In genomic region chr6:70666726-70667125, GRCh38 we compare ENCODE assay signal across 1 cellular context.
TF ChIP-seq lines count a peak whose summit lies in the region.

No MANE protein-coding gene starts in this region.

TF ChIP-seq in HepG2, 621 proteins besides CTCF, POLR2A, EP300 and RAD21:
- TF ChIP-seq ZNF503 (CRISPR knock-in tag; IDR thresholded peaks at IDR 0.05) (no peak), STAT5B (CRISPR knock-in tag; IDR thresholded peaks at IDR 0.05) (no peak), CC2D1A (CRISPR knock-in tag; IDR thresholded peaks at IDR 0.05) (no peak), RBM22 (optimal IDR thresholded peaks at IDR 0.05; ENCODE audit: low read length) (no peak), SNAI1 (CRISPR knock-in tag; IDR thresholded peaks at IDR 0.05; ENCODE audit: borderline replicate concordance) (no peak), ZNF720 (CRISPR knock-in tag; IDR thresholded peaks at IDR 0.05) (no peak), RFXANK (CRISPR knock-in tag; IDR thresholded peaks at IDR 0.05) (no peak), CENPX (CRISPR knock-in tag; IDR thresholded peaks at IDR 0.05) (no peak), FOXK1 (CRISPR knock-in tag; IDR thresholded peaks at IDR 0.05; ENCODE audit: borderline replicate concordance, low read depth) (no peak), RELA (CRISPR knock-in tag; IDR thresholded peaks at IDR 0.05) (no peak), RBFOX2 (IDR thresholded peaks at IDR 0.05; ENCODE audit: low read depth, low read length) (no peak), PRDM4 (CRISPR knock-in tag; IDR thresholded peaks at IDR 0.05; ENCODE audit: borderline replicate concordance) (no peak), ZNF3 (CRISPR knock-in tag; IDR thresholded peaks at IDR 0.05) (no peak), CCDC6 (CRISPR knock-in tag; IDR thresholded peaks at IDR 0.05) (no peak), ZSCAN30 (CRISPR knock-in tag; IDR thresholded peaks at IDR 0.05) (no peak), TMF1 (CRISPR knock-in tag; IDR thresholded peaks at IDR 0.05; ENCODE audit: low read depth) (no peak), MAFF (IDR thresholded peaks at IDR 0.05; ENCODE audit: low read depth, low read length) (no peak), SMYD3 (CRISPR knock-in tag; IDR thresholded peaks at IDR 0.05) (no peak)
- TF ChIP-seq, protein P1, sequence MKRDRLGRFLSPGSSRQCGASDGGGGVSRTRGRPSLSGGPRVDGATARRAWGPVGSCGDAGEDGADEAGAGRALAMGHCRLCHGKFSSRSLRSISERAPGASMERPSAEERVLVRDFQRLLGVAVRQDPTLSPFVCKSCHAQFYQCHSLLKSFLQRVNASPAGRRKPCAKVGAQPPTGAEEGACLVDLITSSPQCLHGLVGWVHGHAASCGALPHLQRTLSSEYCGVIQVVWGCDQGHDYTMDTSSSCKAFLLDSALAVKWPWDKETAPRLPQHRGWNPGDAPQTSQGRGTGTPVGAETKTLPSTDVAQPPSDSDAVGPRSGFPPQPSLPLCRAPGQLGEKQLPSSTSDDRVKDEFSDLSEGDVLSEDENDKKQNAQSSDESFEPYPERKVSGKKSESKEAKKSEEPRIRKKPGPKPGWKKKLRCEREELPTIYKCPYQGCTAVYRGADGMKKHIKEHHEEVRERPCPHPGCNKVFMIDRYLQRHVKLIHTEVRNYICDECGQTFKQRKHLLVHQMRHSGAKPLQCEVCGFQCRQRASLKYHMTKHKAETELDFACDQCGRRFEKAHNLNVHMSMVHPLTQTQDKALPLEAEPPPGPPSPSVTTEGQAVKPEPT (CRISPR knock-in tag; IDR thresholded peaks at IDR 0.05; ENCODE audit: low read depth) = no peak
